ENCODE assay signal across 8 cellular contexts in the genomic region with DNA sequence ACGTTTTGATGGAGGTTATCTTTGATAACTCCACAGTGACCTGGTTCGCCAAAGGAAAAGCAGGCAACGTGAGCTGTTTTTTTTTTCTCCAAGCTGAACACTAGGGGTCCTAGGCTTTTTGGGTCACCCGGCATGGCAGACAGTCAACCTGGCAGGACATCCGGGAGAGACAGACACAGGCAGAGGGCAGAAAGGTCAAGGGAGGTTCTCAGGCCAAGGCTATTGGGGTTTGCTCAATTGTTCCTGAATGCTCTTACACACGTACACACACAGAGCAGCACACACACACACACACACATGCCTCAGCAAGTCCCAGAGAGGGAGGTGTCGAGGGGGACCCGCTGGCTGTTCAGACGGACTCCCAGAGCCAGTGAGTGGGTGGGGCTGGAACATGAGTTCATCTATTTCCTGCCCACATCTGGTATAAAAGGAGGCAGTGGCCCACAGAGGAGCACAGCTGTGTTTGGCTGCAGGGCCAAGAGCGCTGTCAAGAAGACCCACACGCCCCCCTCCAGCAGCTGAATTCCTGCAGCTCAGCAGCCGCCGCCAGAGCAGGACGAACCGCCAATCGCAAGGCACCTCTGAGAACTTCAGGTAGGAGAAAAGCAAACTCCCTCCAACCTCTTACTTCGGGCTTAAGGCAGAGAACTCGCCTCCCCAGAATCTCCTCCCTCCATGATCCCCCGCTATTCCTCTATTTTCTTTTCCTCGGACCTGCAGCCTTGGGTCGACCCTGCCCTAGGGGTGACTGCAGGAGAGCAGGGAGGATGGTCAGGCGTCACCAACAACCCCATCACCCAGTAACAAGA. TPM values are rescaled to one million over a fixed set of nuclear protein-coding genes. Genes with fewer than 3 reads are reported as not detected.
A peak's percentile ranks its signal among the peaks of the same experiment; 100 is the strongest.
DNase-seq lines count a peak whose midpoint lies in the region; ATAC-seq and TF ChIP-seq lines count a peak whose summit lies in the region.

Gene SERPINE1, plus strand, starts transcription at position 454 of the 809 bp plus-strand sequence. CDS start 1,290 bp downstream, outside the sequence.

- H3K9ac ChIP-seq in Karpas-422 (ENCODE audit: low read length) = no peak within 1 kb of the TSS

- no peaks in the 10 kb centered on the region for H3K36me3 ChIP-seq in Karpas-422 (ENCODE audit: insufficient read depth, low read length)
- H3K36me3 ChIP-seq in lung (ENCODE audit: control insufficient read depth in 2 of 2, insufficient read depth in 2 of 2, low read length in 2 of 2) = peaks cover 2 to 3% of the 10 kb centered on the region in 2 donors

- H2AFZ ChIP-seq in Karpas-422 (ENCODE audit: low read length) = peak within 1 kb of the TSS; percentile 86

- ATAC-seq in GM19351 (IDR thresholded peaks at IDR 0.05; ENCODE audit: unreplicated experiment) (peak; percentile 60), lung (ENCODE audit: insufficient read depth, low FRiP score) (peak; percentile 85)

- no peak within 1 kb of the TSS for H3K4me2 ChIP-seq in Karpas-422 (ENCODE audit: low read depth, low read length, poor library complexity, severe bottlenecking)

- no peak within 1 kb of the TSS for H3K4me3 ChIP-seq in Karpas-422 (ENCODE audit: low read length)
- H3K4me3 ChIP-seq in lung = peak within 1 kb of the TSS; percentile 50

- no peaks in the 10 kb centered on the region for H3K9me2 ChIP-seq in Karpas-422 (replicated peaks; ENCODE audit: insufficient read depth, low read length)

- TF ChIP-seq CTCF in lung (IDR thresholded peaks at IDR 0.05; ENCODE audit: control extremely low read depth, extremely low read depth) = no peak

- DNase-seq in COLO829 (ENCODE audit: low spot score) (peak; percentile 84), Karpas-422 (peak; percentile 47), lung (ENCODE audit: low spot score) (peak; percentile 80), NCI-H526 treated with DMSO at 0.1 percent for 48 hours (lab: John Stamatoyannopoulos, UW) (no peak)
- DNase-seq in activated CD4-positive, alpha-beta T cell treated with anti-CD3 and anti-CD28 coated beads for 48 hours = peak; percentile 48
- peak; percentile 9 for DNase-seq in effector CD4-positive, alpha-beta T cell
- DNase-seq in stimulated activated CD8-positive, alpha-beta memory T cell treated with anti-CD3 and anti-CD28 coated beads, Interleukin-4, amount 100 ng/mL, for 48 hours = peak; percentile 58

- no peaks in the 10 kb centered on the region for H3K79me2 ChIP-seq in Karpas-422 (ENCODE audit: low read length)

- H3K4me1 ChIP-seq in Karpas-422 (ENCODE audit: low read length) = peaks cover 9% of the 10 kb centered on the region
- peaks cover 9 to 31% of the 10 kb centered on the region in 2 donors for H3K4me1 ChIP-seq in lung (ENCODE audit: control insufficient read depth in 2 of 2, insufficient read depth in 2 of 2, low read length in 2 of 2)

- H3K9me3 ChIP-seq in Karpas-422 (ENCODE audit: low read length) = no peaks in the 10 kb centered on the region
- H3K9me3 ChIP-seq in lung (ENCODE audit: control insufficient read depth in 2 of 2, insufficient read depth in 1 of 2, low read length in 1 of 2) = no peaks in the 10 kb centered on the region

- WGBS in lung, 2 donors = 4 to 5% methylated on average over 22 of the region's 22 CpGs

- H3K27ac ChIP-seq in Karpas-422 (ENCODE audit: low read length) (no peak within 1 kb of the TSS), lung (ENCODE audit: low read depth in 1 of 2, low read length in 1 of 2) (peak within 1 kb of the TSS; percentile 72 to 79)

- no peaks in the 10 kb centered on the region for H3K27me3 ChIP-seq in Karpas-422 (ENCODE audit: low read length)
- no peaks in the 10 kb centered on the region for H3K27me3 ChIP-seq in lung (ENCODE audit: control insufficient read depth, insufficient read depth)

- H4K20me1 ChIP-seq in Karpas-422 (ENCODE audit: insufficient read depth, low read depth, low read length) = no peaks in the 10 kb centered on the region

RNA-seq across cellular contexts. Expression of gene SERPINE1, which starts in this region (rescaled TPM):
- total RNA-seq in Karpas-422 (2014; rRNA removed; shearing (Covaris generic); ENCODE audit: low replicate concordance) = not detected in 2 replicates
- 10 to 100 TPM; 18.6 to 55.4 TPM for total RNA-seq in lung
- 100 to 1,000 TPM in 1 of 2 donors, 10 to 100 TPM in 1; 12.4 to 436 TPM for polyA plus RNA-seq in lung

Comparison
In these comparisons a context has a peak if more than half of its experiments do, and no peak if none do; other contexts are left out.
1. RNA of gene SERPINE1 (total RNA-seq): 18.6 to 55.4 TPM in lung; not detected in Karpas-422; every median in the first group is over 10 times any median in the second.
2. Peak in DNase-seq in Karpas-422; RNA of the gene not detected or under 1 TPM.